In genomic region chr15:40163657-40164416, GRCh38 we compare ENCODE assay signal across 1 cellular context.
A peak's percentile ranks its signal among the peaks of the same experiment; 100 is the strongest.
TF ChIP-seq lines count a peak whose summit lies in the region.

No MANE protein-coding gene starts in this region.

TF ChIP-seq in GM12878, 131 proteins besides CTCF, POLR2A, EP300 and RAD21 (continued from another document and continues in another):
- no peak for TF ChIP-seq E4F1 (IDR thresholded peaks at IDR 0.05; ENCODE audit: borderline replicate concordance, partially characterized antibody)
- peak; percentile 37; the same call in 1 of the 2 replicates for TF ChIP-seq RUNX3 (IDR thresholded peaks at IDR 0.05; ENCODE audit: low read length)
- TF ChIP-seq BCL3 (IDR thresholded peaks at IDR 0.05; ENCODE audit: borderline replicate concordance, insufficient read depth, low read depth, low read length, poor library complexity, severe bottlenecking): peak; percentile 28
- TF ChIP-seq MYB (IDR thresholded peaks at IDR 0.05; ENCODE audit: borderline replicate concordance, low read depth, low read length): no peak
- peak; percentile 71; the same call in 1 of the 2 replicates for TF ChIP-seq SMARCA5 (IDR thresholded peaks at IDR 0.05)
- no peak for TF ChIP-seq HDAC6 (IDR thresholded peaks at IDR 0.05; ENCODE audit: unreplicated experiment)
- no peak for TF ChIP-seq RB1 (IDR thresholded peaks at IDR 0.05; ENCODE audit: borderline replicate concordance)
- TF ChIP-seq STAT3 (IDR thresholded peaks at IDR 0.05; ENCODE audit: low read depth, low read length): 0 out of 2 replicates have a peak, but pooled peaks have one; percentile 24
- TF ChIP-seq ATF3 (IDR thresholded peaks at IDR 0.05; ENCODE audit: borderline replicate concordance, extremely low read depth, low read depth, low read length): no peak
- no peak for TF ChIP-seq MTA2 (IDR thresholded peaks at IDR 0.05; ENCODE audit: low read depth)
- no peak for TF ChIP-seq TCF12 (IDR thresholded peaks at IDR 0.05; ENCODE audit: low read depth, low read length)
- no peak for TF ChIP-seq PML (IDR thresholded peaks at IDR 0.05; ENCODE audit: low read length)
- TF ChIP-seq MXI1 (IDR thresholded peaks at IDR 0.05; ENCODE audit: low read depth, low read length): no peak
- TF ChIP-seq USF1 (IDR thresholded peaks at IDR 0.05; ENCODE audit: borderline replicate concordance, extremely low read length, insufficient read depth, low read depth, low read length): no peak
- TF ChIP-seq, protein P1, sequence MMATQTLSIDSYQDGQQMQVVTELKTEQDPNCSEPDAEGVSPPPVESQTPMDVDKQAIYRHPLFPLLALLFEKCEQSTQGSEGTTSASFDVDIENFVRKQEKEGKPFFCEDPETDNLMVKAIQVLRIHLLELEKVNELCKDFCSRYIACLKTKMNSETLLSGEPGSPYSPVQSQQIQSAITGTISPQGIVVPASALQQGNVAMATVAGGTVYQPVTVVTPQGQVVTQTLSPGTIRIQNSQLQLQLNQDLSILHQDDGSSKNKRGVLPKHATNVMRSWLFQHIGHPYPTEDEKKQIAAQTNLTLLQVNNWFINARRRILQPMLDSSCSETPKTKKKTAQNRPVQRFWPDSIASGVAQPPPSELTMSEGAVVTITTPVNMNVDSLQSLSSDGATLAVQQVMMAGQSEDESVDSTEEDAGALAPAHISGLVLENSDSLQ (IDR thresholded peaks at IDR 0.05): no peak
- TF ChIP-seq YY1 (IDR thresholded peaks at IDR 0.05; ENCODE audit: low read depth, low read length): no peak
- no peak for TF ChIP-seq SMAD1 (IDR thresholded peaks at IDR 0.05; ENCODE audit: low read depth, partially characterized antibody)
- TF ChIP-seq KLF5 (IDR thresholded peaks at IDR 0.05; ENCODE audit: partially characterized antibody): no peak
- TF ChIP-seq FOXM1 (IDR thresholded peaks at IDR 0.05; ENCODE audit: low read depth, low read length): peak; percentile 83; the same call in 1 of the 2 replicates
- no peak for TF ChIP-seq GATAD2B (conservative IDR thresholded peaks at IDR 0.05; ENCODE audit: low read depth)
- no peak for TF ChIP-seq ZBTB40 (IDR thresholded peaks at IDR 0.05; ENCODE audit: borderline replicate concordance)
- no peak for TF ChIP-seq FOXK2 (IDR thresholded peaks at IDR 0.05)
- TF ChIP-seq E2F8 (IDR thresholded peaks at IDR 0.05; ENCODE audit: low read depth, partially characterized antibody): no peak
- 0 out of 2 replicates have a peak, but pooled peaks have one; percentile 38 for TF ChIP-seq TBL1XR1 (IDR thresholded peaks at IDR 0.05; ENCODE audit: low read depth, low read length)
- no peak for TF ChIP-seq RCOR1 (conservative IDR thresholded peaks at IDR 0.05; ENCODE audit: low read depth, low read length)
- peak; percentile 42 for TF ChIP-seq MEF2B (IDR thresholded peaks at IDR 0.05; ENCODE audit: partially characterized antibody, poor library complexity, severe bottlenecking)
- TF ChIP-seq IKZF2 (IDR thresholded peaks at IDR 0.05): peak in 1 of 2 experiments; percentile 65; a peak in 2 of 4 replicates
- TF ChIP-seq SUPT20H (IDR thresholded peaks at IDR 0.05; ENCODE audit: borderline replicate concordance, control insufficient read depth, low read depth, low read length): no peak
- TF ChIP-seq ZBTB11 (CRISPR knock-in tag; IDR thresholded peaks at IDR 0.05): no peak
- peak; percentile 47; the same call in 1 of the 2 replicates for TF ChIP-seq ZNF384 (IDR thresholded peaks at IDR 0.05; ENCODE audit: borderline replicate concordance, low read depth, low read length)
- TF ChIP-seq NRF1 (conservative IDR thresholded peaks at IDR 0.05; ENCODE audit: low read depth, low read length): no peak
- peak; percentile 90 for TF ChIP-seq MEF2A (IDR thresholded peaks at IDR 0.05; ENCODE audit: insufficient read depth, low read depth, low read length)
- no peak for TF ChIP-seq TCF7 (IDR thresholded peaks at IDR 0.05; ENCODE audit: borderline replicate concordance)
- TF ChIP-seq ETV6 (conservative IDR thresholded peaks at IDR 0.05 in 1 of 2, IDR thresholded peaks at IDR 0.05 in 1 of 2; ENCODE audit: borderline replicate concordance in 1 of 2, low read depth in 1 of 2): peak in 1 of 2 experiments; percentile 27; a peak in 1 of 4 replicates
- no peak for TF ChIP-seq MYC (IDR thresholded peaks at IDR 0.05; ENCODE audit: insufficient read depth, insufficient read length, insufficient replicate concordance, low read length, severe bottlenecking)
- no peak for TF ChIP-seq HSF1 (IDR thresholded peaks at IDR 0.05; ENCODE audit: low read depth, low read length)
- peak; percentile 39 for TF ChIP-seq IKZF1 (conservative IDR thresholded peaks at IDR 0.05)
- TF ChIP-seq MTA3 (IDR thresholded peaks at IDR 0.05; ENCODE audit: borderline replicate concordance, low read length): 0 out of 2 replicates have a peak, but pooled peaks have one; percentile 58
- TF ChIP-seq NBN (IDR thresholded peaks at IDR 0.05): 0 out of 2 replicates have a peak, but pooled peaks have one; percentile 54
- TF ChIP-seq PAX8 (IDR thresholded peaks at IDR 0.05): no peak
- no peak for TF ChIP-seq EGR1 (IDR thresholded peaks at IDR 0.05; ENCODE audit: borderline replicate concordance in 1 of 2, low read depth in 2 of 2, low read length in 2 of 2)
- TF ChIP-seq E2F4 (IDR thresholded peaks at IDR 0.05; ENCODE audit: low read depth, low read length): no peak
- no peak for TF ChIP-seq RAD51 (IDR thresholded peaks at IDR 0.05)
